In the genomic region with DNA sequence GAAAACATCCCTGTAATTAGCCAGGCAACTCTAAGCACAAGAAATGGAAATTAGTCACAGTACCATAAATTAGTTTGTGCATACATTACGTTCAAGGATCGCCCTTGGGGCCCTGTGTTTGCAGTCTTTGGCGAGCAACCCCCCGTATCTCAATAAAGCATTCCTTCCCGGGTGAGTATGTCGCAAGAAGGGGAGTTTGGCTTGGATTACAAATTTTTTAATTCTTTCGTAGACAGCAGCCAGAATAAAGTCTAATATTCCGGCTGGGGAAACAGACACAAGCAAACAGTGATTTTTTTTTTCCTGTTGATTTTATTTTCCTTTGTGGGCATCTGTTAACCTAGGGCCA, we compare ENCODE assay signal across 1 cellular context.
TF ChIP-seq lines count a peak whose summit lies in the region.

No MANE protein-coding gene starts in this region.

TF ChIP-seq in GM23338, 12 proteins besides CTCF, POLR2A, EP300 and RAD21 (continued from another document):
- no peak for TF ChIP-seq ZNF462 (CRISPR knock-in tag; IDR thresholded peaks at IDR 0.05)
- no peak for TF ChIP-seq ZNF114 (CRISPR knock-in tag; IDR thresholded peaks at IDR 0.05)
- TF ChIP-seq POLR2AphosphoS5 (IDR thresholded peaks at IDR 0.05; ENCODE audit: low read depth): no peak
- TF ChIP-seq EZH2phosphoT487 (IDR thresholded peaks at IDR 0.05; ENCODE audit: unreplicated experiment): no peak
- no peak for TF ChIP-seq STAT1 (IDR thresholded peaks at IDR 0.05; ENCODE audit: unreplicated experiment)
- TF ChIP-seq, protein P1, sequence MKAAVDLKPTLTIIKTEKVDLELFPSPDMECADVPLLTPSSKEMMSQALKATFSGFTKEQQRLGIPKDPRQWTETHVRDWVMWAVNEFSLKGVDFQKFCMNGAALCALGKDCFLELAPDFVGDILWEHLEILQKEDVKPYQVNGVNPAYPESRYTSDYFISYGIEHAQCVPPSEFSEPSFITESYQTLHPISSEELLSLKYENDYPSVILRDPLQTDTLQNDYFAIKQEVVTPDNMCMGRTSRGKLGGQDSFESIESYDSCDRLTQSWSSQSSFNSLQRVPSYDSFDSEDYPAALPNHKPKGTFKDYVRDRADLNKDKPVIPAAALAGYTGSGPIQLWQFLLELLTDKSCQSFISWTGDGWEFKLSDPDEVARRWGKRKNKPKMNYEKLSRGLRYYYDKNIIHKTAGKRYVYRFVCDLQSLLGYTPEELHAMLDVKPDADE (IDR thresholded peaks at IDR 0.05): no peak
- TF ChIP-seq ZNF331 (CRISPR knock-in tag; IDR thresholded peaks at IDR 0.05; ENCODE audit: low read depth): no peak
- no peak for TF ChIP-seq NANOG (IDR thresholded peaks at IDR 0.05; ENCODE audit: borderline replicate concordance)
- TF ChIP-seq EZH2 (IDR thresholded peaks at IDR 0.05; ENCODE audit: low read depth, unreplicated experiment): no peak
